In the genomic region with DNA sequence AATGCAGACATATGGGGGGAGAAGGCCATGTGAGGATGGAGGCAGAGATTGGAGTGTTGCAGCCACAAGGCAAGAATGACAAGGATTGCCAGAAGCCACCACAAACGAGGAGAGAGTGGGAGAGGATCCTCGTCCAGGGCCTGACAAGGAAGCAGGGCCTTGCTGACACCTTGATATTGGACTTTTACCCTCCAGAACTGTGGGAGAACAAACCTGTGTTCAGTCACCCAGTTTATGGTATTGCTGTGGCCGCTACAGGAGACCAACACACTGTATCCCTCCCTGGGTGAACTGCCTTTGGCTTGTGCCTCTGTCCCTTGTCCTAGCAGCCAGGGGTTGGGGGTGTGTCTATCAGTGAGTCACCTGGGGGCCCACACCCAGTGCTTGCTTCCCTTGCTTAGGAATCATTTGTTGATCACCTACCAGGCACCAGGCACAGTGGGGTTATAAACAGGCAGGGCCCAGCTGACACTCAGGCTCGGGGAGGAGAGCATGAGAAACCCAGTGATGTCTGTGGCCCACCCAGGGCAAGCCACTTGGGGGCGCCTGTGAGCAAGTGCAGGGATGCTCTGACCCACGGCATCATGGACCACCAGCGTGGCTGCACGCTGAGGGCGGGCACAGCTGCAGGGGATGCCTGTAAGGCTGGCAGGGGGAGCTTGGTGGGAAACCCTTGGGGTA, we compare ENCODE assay signal across 1 cellular context.
TF ChIP-seq lines count a peak whose summit lies in the region.

No MANE protein-coding gene starts in this region.

TF ChIP-seq in HepG2, 621 proteins besides CTCF, POLR2A, EP300 and RAD21 (continues in another document):
- TF ChIP-seq, protein P1, sequence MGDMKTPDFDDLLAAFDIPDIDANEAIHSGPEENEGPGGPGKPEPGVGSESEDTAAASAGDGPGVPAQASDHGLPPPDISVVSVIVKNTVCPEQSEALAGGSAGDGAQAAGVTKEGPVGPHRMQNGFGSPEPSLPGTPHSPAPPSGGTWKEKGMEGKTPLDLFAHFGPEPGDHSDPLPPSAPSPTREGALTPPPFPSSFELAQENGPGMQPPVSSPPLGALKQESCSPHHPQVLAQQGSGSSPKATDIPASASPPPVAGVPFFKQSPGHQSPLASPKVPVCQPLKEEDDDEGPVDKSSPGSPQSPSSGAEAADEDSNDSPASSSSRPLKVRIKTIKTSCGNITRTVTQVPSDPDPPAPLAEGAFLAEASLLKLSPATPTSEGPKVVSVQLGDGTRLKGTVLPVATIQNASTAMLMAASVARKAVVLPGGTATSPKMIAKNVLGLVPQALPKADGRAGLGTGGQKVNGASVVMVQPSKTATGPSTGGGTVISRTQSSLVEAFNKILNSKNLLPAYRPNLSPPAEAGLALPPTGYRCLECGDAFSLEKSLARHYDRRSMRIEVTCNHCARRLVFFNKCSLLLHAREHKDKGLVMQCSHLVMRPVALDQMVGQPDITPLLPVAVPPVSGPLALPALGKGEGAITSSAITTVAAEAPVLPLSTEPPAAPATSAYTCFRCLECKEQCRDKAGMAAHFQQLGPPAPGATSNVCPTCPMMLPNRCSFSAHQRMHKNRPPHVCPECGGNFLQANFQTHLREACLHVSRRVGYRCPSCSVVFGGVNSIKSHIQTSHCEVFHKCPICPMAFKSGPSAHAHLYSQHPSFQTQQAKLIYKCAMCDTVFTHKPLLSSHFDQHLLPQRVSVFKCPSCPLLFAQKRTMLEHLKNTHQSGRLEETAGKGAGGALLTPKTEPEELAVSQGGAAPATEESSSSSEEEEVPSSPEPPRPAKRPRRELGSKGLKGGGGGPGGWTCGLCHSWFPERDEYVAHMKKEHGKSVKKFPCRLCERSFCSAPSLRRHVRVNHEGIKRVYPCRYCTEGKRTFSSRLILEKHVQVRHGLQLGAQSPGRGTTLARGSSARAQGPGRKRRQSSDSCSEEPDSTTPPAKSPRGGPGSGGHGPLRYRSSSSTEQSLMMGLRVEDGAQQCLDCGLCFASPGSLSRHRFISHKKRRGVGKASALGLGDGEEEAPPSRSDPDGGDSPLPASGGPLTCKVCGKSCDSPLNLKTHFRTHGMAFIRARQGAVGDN (CRISPR knock-in tag; IDR thresholded peaks at IDR 0.05), result peak; percentile 54
- TF ChIP-seq E2F5 (CRISPR knock-in tag; conservative IDR thresholded peaks at IDR 0.05), result no peak
- TF ChIP-seq MIER3 (CRISPR knock-in tag; IDR thresholded peaks at IDR 0.05; ENCODE audit: borderline replicate concordance), result no peak
- TF ChIP-seq PTBP1 (IDR thresholded peaks at IDR 0.05; ENCODE audit: low read depth, low read length, poor library complexity, severe bottlenecking), result no peak
- no peak for TF ChIP-seq HDAC1 (CRISPR knock-in tag; IDR thresholded peaks at IDR 0.05)
- no peak for TF ChIP-seq ZNF644 (CRISPR knock-in tag; IDR thresholded peaks at IDR 0.05; ENCODE audit: low read depth)
- TF ChIP-seq PAF1 (CRISPR knock-in tag; IDR thresholded peaks at IDR 0.05), result no peak
- no peak for TF ChIP-seq PPARG (CRISPR knock-in tag; conservative IDR thresholded peaks at IDR 0.05)
- TF ChIP-seq ATAD3A (CRISPR knock-in tag; IDR thresholded peaks at IDR 0.05), result no peak
- TF ChIP-seq POLR2G (IDR thresholded peaks at IDR 0.05; ENCODE audit: low read depth, low read length), result no peak
- TF ChIP-seq BORCS8-MEF2B (CRISPR knock-in tag; IDR thresholded peaks at IDR 0.05), result no peak
- no peak for TF ChIP-seq TBL1XR1 (IDR thresholded peaks at IDR 0.05; ENCODE audit: borderline replicate concordance, low read length, partially characterized antibody)
- peak; percentile 24 for TF ChIP-seq XRCC5 (optimal IDR thresholded peaks at IDR 0.05; ENCODE audit: low read length)
- no peak for TF ChIP-seq NR2F6 (IDR thresholded peaks at IDR 0.05)
- peak; percentile 20; the same call in 1 of the 2 replicates for TF ChIP-seq NR2F6 (CRISPR knock-in tag; IDR thresholded peaks at IDR 0.05)
- TF ChIP-seq USF2 (IDR thresholded peaks at IDR 0.05; ENCODE audit: low read depth, low read length), result no peak
- TF ChIP-seq USF2 (CRISPR knock-in tag; IDR thresholded peaks at IDR 0.05; ENCODE audit: borderline replicate concordance), result no peak
- TF ChIP-seq ARID5B (CRISPR knock-in tag; IDR thresholded peaks at IDR 0.05), result no peak
- TF ChIP-seq ZNF354B (CRISPR knock-in tag; IDR thresholded peaks at IDR 0.05), result no peak
- TF ChIP-seq MLLT10 (CRISPR knock-in tag; IDR thresholded peaks at IDR 0.05), result no peak
- no peak for TF ChIP-seq SNRNP70 (IDR thresholded peaks at IDR 0.05; ENCODE audit: low read depth, low read length)
- no peak for TF ChIP-seq SALL2 (CRISPR knock-in tag; IDR thresholded peaks at IDR 0.05)
- no peak for TF ChIP-seq CBX1 (IDR thresholded peaks at IDR 0.05; ENCODE audit: low read depth)
- no peak for TF ChIP-seq ZNF674 (CRISPR knock-in tag; IDR thresholded peaks at IDR 0.05; ENCODE audit: low read depth)
- TF ChIP-seq ONECUT2 (CRISPR knock-in tag; IDR thresholded peaks at IDR 0.05), result no peak
- no peak for TF ChIP-seq ZNF567 (CRISPR knock-in tag; IDR thresholded peaks at IDR 0.05; ENCODE audit: borderline replicate concordance)
- TF ChIP-seq HMG20A (CRISPR knock-in tag; IDR thresholded peaks at IDR 0.05; ENCODE audit: borderline replicate concordance), result no peak
- no peak for TF ChIP-seq RNF219 (CRISPR knock-in tag; IDR thresholded peaks at IDR 0.05)
- no peak for TF ChIP-seq PREB (CRISPR knock-in tag; IDR thresholded peaks at IDR 0.05)
- no peak for TF ChIP-seq ZNF564 (CRISPR knock-in tag; IDR thresholded peaks at IDR 0.05)
- TF ChIP-seq, protein P2, sequence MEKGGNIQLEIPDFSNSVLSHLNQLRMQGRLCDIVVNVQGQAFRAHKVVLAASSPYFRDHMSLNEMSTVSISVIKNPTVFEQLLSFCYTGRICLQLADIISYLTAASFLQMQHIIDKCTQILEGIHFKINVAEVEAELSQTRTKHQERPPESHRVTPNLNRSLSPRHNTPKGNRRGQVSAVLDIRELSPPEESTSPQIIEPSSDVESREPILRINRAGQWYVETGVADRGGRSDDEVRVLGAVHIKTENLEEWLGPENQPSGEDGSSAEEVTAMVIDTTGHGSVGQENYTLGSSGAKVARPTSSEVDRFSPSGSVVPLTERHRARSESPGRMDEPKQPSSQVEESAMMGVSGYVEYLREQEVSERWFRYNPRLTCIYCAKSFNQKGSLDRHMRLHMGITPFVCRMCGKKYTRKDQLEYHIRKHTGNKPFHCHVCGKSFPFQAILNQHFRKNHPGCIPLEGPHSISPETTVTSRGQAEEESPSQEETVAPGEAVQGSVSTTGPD (CRISPR knock-in tag; IDR thresholded peaks at IDR 0.05), result no peak
- no peak for TF ChIP-seq CC2D1A (CRISPR knock-in tag; IDR thresholded peaks at IDR 0.05)
- TF ChIP-seq RARG (CRISPR knock-in tag; IDR thresholded peaks at IDR 0.05; ENCODE audit: low read depth), result no peak
- no peak for TF ChIP-seq TEAD2 (CRISPR knock-in tag; IDR thresholded peaks at IDR 0.05)
- no peak for TF ChIP-seq SMAD1 (CRISPR knock-in tag; IDR thresholded peaks at IDR 0.05; ENCODE audit: borderline replicate concordance, low read depth)
- no peak for TF ChIP-seq SCMH1 (CRISPR knock-in tag; IDR thresholded peaks at IDR 0.05; ENCODE audit: borderline replicate concordance)
- TF ChIP-seq STAG1 (CRISPR knock-in tag; IDR thresholded peaks at IDR 0.05), result peak; percentile 68
- TF ChIP-seq ZNF367 (CRISPR knock-in tag; IDR thresholded peaks at IDR 0.05; ENCODE audit: borderline replicate concordance), result no peak
- no peak for TF ChIP-seq CEBPB (IDR thresholded peaks at IDR 0.05; ENCODE audit: borderline replicate concordance, low read depth, low read length)
- TF ChIP-seq ELF4 (CRISPR knock-in tag; IDR thresholded peaks at IDR 0.05; ENCODE audit: borderline replicate concordance), result no peak
- 0 out of 2 replicates have a peak, but pooled peaks have one; percentile 30 for TF ChIP-seq NFKB2 (CRISPR knock-in tag; IDR thresholded peaks at IDR 0.05; ENCODE audit: borderline replicate concordance)
- no peak for TF ChIP-seq ATF4 (CRISPR knock-in tag; IDR thresholded peaks at IDR 0.05)
- no peak for TF ChIP-seq RFX1 (IDR thresholded peaks at IDR 0.05)
- no peak for TF ChIP-seq ZNF326 (CRISPR knock-in tag; IDR thresholded peaks at IDR 0.05; ENCODE audit: borderline replicate concordance)
- TF ChIP-seq HNRNPLL (IDR thresholded peaks at IDR 0.05; ENCODE audit: low read depth, low read length, poor library complexity, severe bottlenecking), result no peak
- TF ChIP-seq ZNF816 (CRISPR knock-in tag; IDR thresholded peaks at IDR 0.05; ENCODE audit: borderline replicate concordance), result no peak
- TF ChIP-seq, protein P3, sequence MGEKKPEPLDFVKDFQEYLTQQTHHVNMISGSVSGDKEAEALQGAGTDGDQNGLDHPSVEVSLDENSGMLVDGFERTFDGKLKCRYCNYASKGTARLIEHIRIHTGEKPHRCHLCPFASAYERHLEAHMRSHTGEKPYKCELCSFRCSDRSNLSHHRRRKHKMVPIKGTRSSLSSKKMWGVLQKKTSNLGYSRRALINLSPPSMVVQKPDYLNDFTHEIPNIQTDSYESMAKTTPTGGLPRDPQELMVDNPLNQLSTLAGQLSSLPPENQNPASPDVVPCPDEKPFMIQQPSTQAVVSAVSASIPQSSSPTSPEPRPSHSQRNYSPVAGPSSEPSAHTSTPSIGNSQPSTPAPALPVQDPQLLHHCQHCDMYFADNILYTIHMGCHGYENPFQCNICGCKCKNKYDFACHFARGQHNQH (CRISPR knock-in tag; IDR thresholded peaks at IDR 0.05), result no peak
